22 cellular contexts compared by ENCODE assay signal in the genomic region with DNA sequence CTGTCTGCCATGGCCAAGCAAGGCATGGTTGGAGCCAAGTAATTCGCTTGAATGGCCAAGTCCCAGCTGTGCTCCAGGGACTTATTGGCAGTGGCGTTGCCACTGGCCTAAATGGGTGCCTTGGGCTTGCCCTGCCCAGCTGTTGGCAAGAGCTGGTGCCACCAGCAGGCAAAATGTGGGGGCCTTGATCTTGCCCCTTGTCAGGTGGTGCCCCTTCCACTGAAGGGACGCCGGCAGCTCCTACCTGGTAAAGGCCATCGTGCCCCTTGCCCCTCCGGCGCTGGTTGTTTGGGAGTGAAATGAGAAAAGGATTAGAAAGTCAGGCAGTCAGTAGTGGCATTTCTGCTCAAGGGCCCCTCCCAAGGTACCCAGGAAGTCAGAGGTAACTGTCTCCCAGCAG.
DNase-seq lines count a peak whose midpoint lies in the region; ATAC-seq lines count a peak whose summit lies in the region.
"Had no signal": no experiment of that assay in that cellular context is flagged by ENCODE, and none has a peak within 500 bp of the region (broad histone marks: within the 10 kb centered on the region; RNA-seq: fewer than 3 reads in every experiment).

No MANE protein-coding gene starts in this region.

- no peak for ATAC-seq in activated naive CD4-positive, alpha-beta T cell treated with anti-CD3 and anti-CD28 coated beads, Interleukin-2, amount 50 U/mL, for 72 hours
- no peak for ATAC-seq in HG03159 (IDR thresholded peaks at IDR 0.05; ENCODE audit: unreplicated experiment)
- ATAC-seq in GM18502 (IDR thresholded peaks at IDR 0.05; ENCODE audit: poor library complexity, unreplicated experiment): no peak
- ATAC-seq: activated CD4-positive, CD25-positive, alpha-beta regulatory T cell treated with anti-CD3 and anti-CD28 coated beads, Interleukin-2, amount 50 U/mL, for 24 hours; gastrocnemius medialis; GM12878; right lobe of liver; stimulated activated naive CD8-positive, alpha-beta T cell treated with anti-CD3 and anti-CD28 coated beads, Interleukin-15, amount 100 ng/mL, for 72 hours had no signal

- no peaks in the 10 kb centered on the region for H3K9me3 Mint-ChIP-seq in activated naive CD4-positive, alpha-beta T cell treated with anti-CD3 and anti-CD28 coated beads, Interleukin-2, amount 50 U/mL, for 72 hours
- H3K9me3 Mint-ChIP-seq in activated CD4-positive, alpha-beta memory T cell treated with anti-CD3 and anti-CD28 coated beads, Interleukin-2, amount 10 ng/mL, durations not matched to agents 7 days and 5 days: no peaks in the 10 kb centered on the region
- H3K9me3 Mint-ChIP-seq: activated naive CD4-positive, alpha-beta T cell treated with anti-CD3 and anti-CD28 coated beads, Interleukin-2, amount 10 ng/mL, durations not matched to agents 7 days and 5 days; stimulated activated naive CD8-positive, alpha-beta T cell treated with anti-CD3 and anti-CD28 coated beads, Interleukin-15, amount 100 ng/mL, for 72 hours had no signal

- no peak for DNase-seq in activated naive CD4-positive, alpha-beta T cell treated with anti-CD3 and anti-CD28 coated beads, Interleukin-2, amount 50 U/mL, for 72 hours (ENCODE audit: low spot score in 2 of 2)
- DNase-seq in activated naive CD4-positive, alpha-beta T cell (lab: John Stamatoyannopoulos, UW): no peak
- DNase-seq in activated CD4-positive, alpha-beta memory T cell treated with anti-CD3 and anti-CD28 coated beads, Interleukin-2, amount 10 ng/mL, durations not matched to agents 7 days and 5 days: no peak
- DNase-seq in mesenteric fat pad (ENCODE audit: low spot score): peak; percentile 68
- DNase-seq in stimulated activated CD8-positive, alpha-beta memory T cell treated with anti-CD3 and anti-CD28 coated beads, Interleukin-4, amount 100 ng/mL, for 48 hours: no peak
- DNase-seq in stimulated activated CD4-positive, alpha-beta T cell treated with anti-CD3 and anti-CD28 coated beads, Interleukin-2, amount 100 ng/mL, for 48 hours: no peak
- DNase-seq: activated CD8-positive, alpha-beta memory T cell treated with anti-CD3 and anti-CD28 coated beads for 24 hours; activated naive CD4-positive, alpha-beta T cell treated with anti-CD3 and anti-CD28 coated beads, Interleukin-2, amount 10 ng/mL, durations not matched to agents 7 days and 5 days; aorta; gastrocnemius medialis; NCI-H1417 treated with DMSO at 0.1 percent for 48 hours; NCI-H2081; NCI-H345; NCI-H748 treated with DMSO at 0.1 percent for 48 hours; right lobe of liver; stimulated activated naive CD8-positive, alpha-beta T cell treated with anti-CD3 and anti-CD28 coated beads, Interleukin-15, amount 100 ng/mL, for 72 hours; T-helper 1 cell; thyroid gland had no signal

- H3K4me3 Mint-ChIP-seq in activated CD4-positive, alpha-beta memory T cell treated with anti-CD3 and anti-CD28 coated beads, Interleukin-2, amount 10 ng/mL, durations not matched to agents 7 days and 5 days: no peak overlapping the region
- H3K4me3 Mint-ChIP-seq: activated naive CD4-positive, alpha-beta T cell treated with anti-CD3 and anti-CD28 coated beads, Interleukin-2, amount 10 ng/mL, durations not matched to agents 7 days and 5 days; stimulated activated naive CD8-positive, alpha-beta T cell treated with anti-CD3 and anti-CD28 coated beads, Interleukin-15, amount 100 ng/mL, for 72 hours had no signal

- CTCF ChIA-PET in activated CD4-positive, alpha-beta memory T cell treated with anti-CD3 and anti-CD28 coated beads, Interleukin-2, amount 10 ng/mL, durations not matched to agents 7 days and 5 days (lab: Charles Lee): interaction anchor here (1.3 to 2.6 kb wide), 2 partner anchors 101 to 112 kb away, joined by 3 to 9 read pairs; no protein-coding TSS in a partner anchor

- POLR2A ChIA-PET in activated CD4-positive, alpha-beta memory T cell treated with anti-CD3 and anti-CD28 coated beads, Interleukin-2, amount 10 ng/mL, durations not matched to agents 7 days and 5 days (lab: Charles Lee): interaction anchor here (0.8 to 1.2 kb wide), 2 partner anchors 15 kb away, joined by 3 read pairs; no protein-coding TSS in a partner anchor

- peak overlapping the region; percentile 36 to 60 for H3K27ac Mint-ChIP-seq in activated naive CD4-positive, alpha-beta T cell treated with anti-CD3 and anti-CD28 coated beads, Interleukin-2, amount 50 U/mL, for 72 hours
- H3K27ac Mint-ChIP-seq in activated CD4-positive, alpha-beta memory T cell treated with anti-CD3 and anti-CD28 coated beads, Interleukin-2, amount 10 ng/mL, durations not matched to agents 7 days and 5 days: peak overlapping the region; percentile 55

- H3K36me3 Mint-ChIP-seq in activated naive CD4-positive, alpha-beta T cell treated with anti-CD3 and anti-CD28 coated beads, Interleukin-2, amount 50 U/mL, for 72 hours: peaks cover 0 to 35% of the 10 kb centered on the region in 2 donors
- peaks cover 78% of the 10 kb centered on the region for H3K36me3 Mint-ChIP-seq in activated CD4-positive, alpha-beta memory T cell treated with anti-CD3 and anti-CD28 coated beads, Interleukin-2, amount 10 ng/mL, durations not matched to agents 7 days and 5 days (ENCODE audit: low read depth)

- H3K4me1 Mint-ChIP-seq in activated CD4-positive, alpha-beta memory T cell treated with anti-CD3 and anti-CD28 coated beads, Interleukin-2, amount 10 ng/mL, durations not matched to agents 7 days and 5 days: peaks cover 56% of the 10 kb centered on the region

- H3K27me3 Mint-ChIP-seq in activated CD4-positive, alpha-beta memory T cell treated with anti-CD3 and anti-CD28 coated beads, Interleukin-2, amount 10 ng/mL, durations not matched to agents 7 days and 5 days: no peaks in the 10 kb centered on the region
- H3K27me3 Mint-ChIP-seq: activated naive CD4-positive, alpha-beta T cell treated with anti-CD3 and anti-CD28 coated beads, Interleukin-2, amount 10 ng/mL, durations not matched to agents 7 days and 5 days; stimulated activated naive CD8-positive, alpha-beta T cell treated with anti-CD3 and anti-CD28 coated beads, Interleukin-15, amount 100 ng/mL, for 72 hours had no signal
